22 cellular contexts compared by ENCODE assay signal in genomic region chr11:1952806-1953482, GRCh38. TPM values are rescaled to one million over a fixed set of nuclear protein-coding genes. Genes with fewer than 3 reads are reported as not detected.
"Had no signal": no experiment of that assay in that cellular context is flagged by ENCODE, and none has a peak within 500 bp of the region (broad histone marks: within the 10 kb centered on the region; RNA-seq: fewer than 3 reads in every experiment).

No MANE protein-coding gene starts in this region.

- H3K9me3 ChIP-seq: breast epithelium, esophagus muscularis mucosa, thoracic aorta, uterus had no signal

- H3K4me3 ChIP-seq: breast epithelium, esophagus muscularis mucosa, thoracic aorta, uterus had no signal

- H3K4me1 ChIP-seq: breast epithelium, esophagus muscularis mucosa, foreskin keratinocyte, uterus had no signal

- H3K27me3 ChIP-seq: breast epithelium, esophagus muscularis mucosa, foreskin keratinocyte, uterus had no signal

- H3K27ac ChIP-seq: breast epithelium, esophagus muscularis mucosa, foreskin keratinocyte, thoracic aorta, uterus, VCaP had no signal

- DNase-seq: activated CD4-positive, alpha-beta T cell treated with anti-CD3 and anti-CD28 coated beads for 4 hours; activated CD4-positive, alpha-beta T cell treated with anti-CD3 and anti-CD28 coated beads, Interleukin-2, amount 50 U/mL, for 4 hours; activated gamma-delta T cell treated with Interleukin-2 at 50 U/mL for 16 hours; activated naive CD4-positive, alpha-beta T cell treated with anti-CD3 and anti-CD28 coated beads, Interleukin-2, amount 50 U/mL, for 16 hours; activated T-cell treated with anti-CD3 and anti-CD28 coated beads, Interleukin-2, amount 50 U/mL, for 4 hours; effector CD4-positive, alpha-beta T cell; foreskin keratinocyte; islet precursor cell; stimulated activated naive CD8-positive, alpha-beta T cell treated with anti-CD3 and anti-CD28 coated beads, Interleukin-15, Interleukin-2, amounts not matched to agents 100 U/mL and 50 U/mL, for 24 hours; SW 1271; T-helper 9 cell; trophoblast cell had no signal

- H3K36me3 ChIP-seq: breast epithelium, esophagus muscularis mucosa, thoracic aorta, uterus had no signal

- ATAC-seq: stimulated activated naive CD8-positive, alpha-beta T cell treated with anti-CD3 and anti-CD28 coated beads, Interleukin-15, Interleukin-2, amounts not matched to agents 100 U/mL and 50 U/mL, for 24 hours had no signal

RNA-seq across cellular contexts. Expression of gene TNNT3, which starts 33.4 kb away (rescaled TPM):
- total RNA-seq: activated T-cell treated with anti-CD3 and anti-CD28 coated beads, Interleukin-2, amount 50 U/mL, for 4 hours; dermis blood vessel endothelial cell; foreskin keratinocyte; lung microvascular endothelial cell; osteoblast; renal cortical epithelial cell had no signal
- polyA plus RNA-seq: foreskin keratinocyte had no signal

RNA-seq across cellular contexts. Expression of gene H19, which starts 44.7 kb away (rescaled TPM):
- total RNA-seq: activated T-helper 17 cell treated with anti-CD3 and anti-CD28 coated beads, Interleukin-2, amount 50 U/mL, for 72 hours had no signal
